Comparison of ENCODE assay signal across 1 cellular context in genomic region chr15:98777426-98777825, GRCh38.
TF ChIP-seq lines count a peak whose summit lies in the region.

No MANE protein-coding gene starts in this region.

TF ChIP-seq in IMR-90, 13 proteins besides CTCF, POLR2A, EP300 and RAD21 (continued from another document):
- TF ChIP-seq RFX5 (IDR thresholded peaks at IDR 0.05; ENCODE audit: low read depth, low read length) (no peak), FOS (IDR thresholded peaks at IDR 0.05; ENCODE audit: low read depth, low read length) (no peak), CEBPB (IDR thresholded peaks at IDR 0.05; ENCODE audit: low read depth, low read length) (no peak), SMC3 (IDR thresholded peaks at IDR 0.05; ENCODE audit: low read depth, low read length) (no peak)
